In genomic region chr1:1972976-1973715, GRCh38 we compare ENCODE assay signal across 32 cellular contexts. TPM values are rescaled to one million over a fixed set of nuclear protein-coding genes. Genes with fewer than 3 reads are reported as not detected.
"Had no signal": no experiment of that assay in that cellular context is flagged by ENCODE, and none has a peak within 500 bp of the region (broad histone marks: within the 10 kb centered on the region; RNA-seq: fewer than 3 reads in every experiment).

No MANE protein-coding gene starts in this region.

- DNase-seq: colonic mucosa; effector CD8-positive, alpha-beta T cell; endodermal cell; foreskin fibroblast; gastrocnemius medialis; head of caudate nucleus; left cardiac atrium; left ventricle myocardium inferior; lower lobe of right lung; nephron progenitor cell; small intestine; stimulated activated CD4-positive, alpha-beta T cell treated with anti-CD3 and anti-CD28 coated beads, Interleukin-15, amount 100 ng/mL, for 24 hours; stimulated activated CD4-positive, alpha-beta T cell treated with anti-CD3 and anti-CD28 coated beads, Interleukin-2, amount 100 ng/mL, for 48 hours; stimulated activated naive B cell treated with anti-CD40 and anti-IgM and Interleukin-4, amounts not matched to agents 10 μg/mL and 1 μg/mL and 100 μg/mL, for 72 hours; thyroid gland; trophoblast cell had no signal

- H3K27me3 ChIP-seq: colonic mucosa, thyroid gland, vagina had no signal

- H3K4me3 Mint-ChIP-seq: dendritic cell treated with granulocyte-macrophage colony-stimulating factor and Interleukin-4, amounts not matched to agents 40 ng/mL and 50 ng/mL, for 4 days; endodermal cell; naive thymus-derived CD8-positive, alpha-beta T cell; nephron progenitor cell; stimulated activated naive B cell treated with anti-CD40 and anti-IgM and Interleukin-4, amounts not matched to agents 10 μg/mL and 1 μg/mL and 100 μg/mL, for 72 hours; stimulated activated naive CD8-positive, alpha-beta T cell treated with anti-CD3 and anti-CD28 coated beads, Interleukin-15, Interleukin-2, amounts not matched to agents 100 ng/mL and 50 ng/mL, for 24 hours had no signal

- H3K4me3 ChIP-seq: colonic mucosa, gastrocnemius medialis, left ventricle myocardium inferior, lower lobe of right lung, thyroid gland, vagina had no signal

- H3K9me3 ChIP-seq: colonic mucosa, gastrocnemius medialis, left ventricle myocardium inferior, lower lobe of right lung, neutrophil, thyroid gland, vagina had no signal

- ATAC-seq: esophagus mucosa; gastrocnemius medialis; left cardiac atrium; lower lobe of right lung; naive thymus-derived CD8-positive, alpha-beta T cell; stimulated activated naive B cell treated with anti-CD40 and anti-IgM and Interleukin-4, amounts not matched to agents 10 μg/mL and 1 μg/mL and 100 μg/mL, for 72 hours had no signal

- H3K27ac ChIP-seq: colonic mucosa, epithelial cell of prostate, gastrocnemius medialis, left ventricle myocardium inferior, lower lobe of right lung, neutrophil, parathyroid adenoma, thyroid gland, vagina had no signal

- H2AFZ ChIP-seq: parathyroid adenoma had no signal

- H3K9me3 Mint-ChIP-seq: dendritic cell treated with granulocyte-macrophage colony-stimulating factor and Interleukin-4, amounts not matched to agents 40 ng/mL and 50 ng/mL, for 4 days; naive thymus-derived CD8-positive, alpha-beta T cell; stimulated activated naive B cell treated with anti-CD40 and anti-IgM and Interleukin-4, amounts not matched to agents 10 μg/mL and 1 μg/mL and 100 μg/mL, for 72 hours had no signal

- H3K4me1 ChIP-seq: colonic mucosa, gastrocnemius medialis, left ventricle myocardium inferior, lower lobe of right lung, parathyroid adenoma, thyroid gland, vagina had no signal

- H3K27me3 Mint-ChIP-seq: stimulated activated naive CD8-positive, alpha-beta T cell treated with anti-CD3 and anti-CD28 coated beads, Interleukin-15, Interleukin-2, amounts not matched to agents 100 ng/mL and 50 ng/mL, for 24 hours had no signal

- H3K36me3 ChIP-seq: colonic mucosa, gastrocnemius medialis, left ventricle myocardium inferior, lower lobe of right lung, neutrophil, thyroid gland, vagina had no signal

- H3K4me1 Mint-ChIP-seq: endodermal cell; naive thymus-derived CD8-positive, alpha-beta T cell; stimulated activated naive B cell treated with anti-CD40 and anti-IgM and Interleukin-4, amounts not matched to agents 10 μg/mL and 1 μg/mL and 100 μg/mL, for 72 hours had no signal

- H3K27ac Mint-ChIP-seq: dendritic cell treated with granulocyte-macrophage colony-stimulating factor and Interleukin-4, amounts not matched to agents 40 ng/mL and 50 ng/mL, for 4 days; endodermal cell; nephron progenitor cell; progenitor cell of endocrine pancreas; stimulated activated naive B cell treated with anti-CD40 and anti-IgM and Interleukin-4, amounts not matched to agents 10 μg/mL and 1 μg/mL and 100 μg/mL, for 72 hours; stimulated activated naive CD8-positive, alpha-beta T cell treated with anti-CD3 and anti-CD28 coated beads, Interleukin-15, Interleukin-2, amounts not matched to agents 100 ng/mL and 50 ng/mL, for 24 hours had no signal

- H3K79me2 ChIP-seq: parathyroid adenoma had no signal

- H3K9ac ChIP-seq: parathyroid adenoma had no signal

RNA-seq across cellular contexts. Expression of gene CFAP74, which starts 30.4 kb away (rescaled TPM):
- total RNA-seq: chondrocyte; esophagus mucosa; gastrocnemius medialis; glomerular endothelial cell; kidney epithelial cell; left cardiac atrium; left ventricle myocardium inferior; mesenteric fat pad; myocyte; naive thymus-derived CD8-positive, alpha-beta T cell; vagina had no signal
- polyA plus RNA-seq: naive thymus-derived CD8-positive, alpha-beta T cell had no signal

RNA-seq across cellular contexts. Expression of gene GABRD, which starts 46.0 kb away (rescaled TPM):
- total RNA-seq: chondrocyte; endodermal cell; glomerular endothelial cell; kidney epithelial cell; mesenteric fat pad; myocyte; naive thymus-derived CD8-positive, alpha-beta T cell; omental fat pad; progenitor cell of endocrine pancreas; vagina had no signal
- polyA plus RNA-seq: naive thymus-derived CD8-positive, alpha-beta T cell had no signal

RNA-seq across cellular contexts. Expression of gene TMEM52, which starts 54.1 kb away (rescaled TPM):
- total RNA-seq: thyroid gland, ureter had no signal

RNA-seq across cellular contexts. Expression of gene CALML6, which starts 58.1 kb away (rescaled TPM):
- total RNA-seq: left ventricle myocardium inferior, lower lobe of right lung, omental fat pad had no signal
- polyA plus RNA-seq: naive thymus-derived CD8-positive, alpha-beta T cell had no signal
